Comparison of ENCODE assay signal across 8 cellular contexts in genomic region chr17:7841622-7842379, GRCh38. TPM values are rescaled to one million over a fixed set of nuclear protein-coding genes. Genes with fewer than 3 reads are reported as not detected.
DNase-seq lines count a peak whose midpoint lies in the region; ATAC-seq and TF ChIP-seq lines count a peak whose summit lies in the region.

No MANE protein-coding gene starts in this region.

- TF ChIP-seq CTCF in GM12865 (IDR thresholded peaks at IDR 0.05; ENCODE audit: insufficient read depth, low read depth, low read length, missing control alignments) (no peak), chondrocyte (IDR thresholded peaks at IDR 0.05) (peak; percentile 68)

- peaks cover 56% of the 10 kb centered on the region for H3K4me1 Mint-ChIP-seq in chondrocyte (ENCODE audit: low read depth)

- no peaks in the 10 kb centered on the region for H3K9me3 Mint-ChIP-seq in chondrocyte (ENCODE audit: low read depth)

- H3K27me3 ChIP-seq in layer of hippocampus (ENCODE audit: control insufficient read depth, insufficient read depth, low read length): no peaks in the 10 kb centered on the region

- peak overlapping the region; percentile 89 for H3K4me3 ChIP-seq in GM12865 (ENCODE audit: low read depth, low read length)

- peak overlapping the region; percentile 98 for H3K4me3 Mint-ChIP-seq in chondrocyte (ENCODE audit: unreplicated experiment)

- peak; percentile 16 for ATAC-seq in HG02981 (IDR thresholded peaks at IDR 0.05; ENCODE audit: unreplicated experiment)
- ATAC-seq in GM21528 (IDR thresholded peaks at IDR 0.05; ENCODE audit: low FRiP score, unreplicated experiment): no peak

- H3K27ac Mint-ChIP-seq in chondrocyte (ENCODE audit: unreplicated experiment): peak overlapping the region; percentile 99

- H3K36me3 Mint-ChIP-seq in chondrocyte (ENCODE audit: low read depth): peaks cover 2% of the 10 kb centered on the region

- H3K27ac ChIP-seq in layer of hippocampus (ENCODE audit: low read depth, low read length): peak overlapping the region; percentile 98

- H3K27me3 Mint-ChIP-seq in chondrocyte (ENCODE audit: low read depth): no peaks in the 10 kb centered on the region

- peak; percentile 86 for DNase-seq in GM12865 (ENCODE audit: low read depth)
- peak; percentile 89 for DNase-seq in NCI-H345 (lab: John Stamatoyannopoulos, UW)
- DNase-seq in activated CD4-positive, alpha-beta T cell treated with anti-CD3 and anti-CD28 coated beads for 24 hours (ENCODE audit: low read depth in 2 of 2): peak; percentile 87 to 89
- peak; percentile 97 for DNase-seq in chondrocyte (ENCODE audit: low spot score)
- peak; percentile 95 to 96 for DNase-seq in stimulated activated CD4-positive, alpha-beta T cell treated with anti-CD3 and anti-CD28 coated beads, Interleukin-1b, Interleukin-23, amount 100 ng/mL, for 4 hours (ENCODE audit: low read depth in 2 of 2)

RNA-seq across cellular contexts. Expression of gene KDM6B, which starts 7.8 kb away (rescaled TPM):
- 36.6 to 38.2 TPM (median 37.4 TPM) in 3 replicates for total RNA-seq in chondrocyte

RNA-seq across cellular contexts. Expression of gene TMEM88, which starts 13.1 kb away (rescaled TPM):
- total RNA-seq in chondrocyte: 1.6 to 1.9 TPM (median 1.8 TPM) in 3 replicates

RNA-seq across cellular contexts. Expression of gene NAA38, which starts 15.6 kb away (rescaled TPM):
- total RNA-seq in chondrocyte: 52.9 to 94.6 TPM (median 57.5 TPM) in 3 replicates

RNA-seq across cellular contexts. Expression of gene CYB5D1, which starts 16.0 kb away (rescaled TPM):
- total RNA-seq in chondrocyte: 6.9 to 10.5 TPM (median 8.6 TPM) in 3 replicates

RNA-seq across cellular contexts. Expression of gene CHD3, which starts 46.8 kb away (rescaled TPM):
- 129 to 138 TPM (median 134 TPM) in 3 replicates for total RNA-seq in chondrocyte
